In genomic region chr15:52651868-52652267, GRCh38 we compare ENCODE assay signal across 8 cellular contexts. TPM values are rescaled to one million over a fixed set of nuclear protein-coding genes. Genes with fewer than 3 reads are reported as not detected.
DNase-seq lines count a peak whose midpoint lies in the region; ATAC-seq and TF ChIP-seq lines count a peak whose summit lies in the region.

No MANE protein-coding gene starts in this region.

- H3K36me3 ChIP-seq in HUES6 (ENCODE audit: control insufficient read depth, insufficient read depth, low read length) (no peaks in the 10 kb centered on the region), SK-N-SH (replicated peaks in 1 of 2; ENCODE audit: control insufficient read depth in 1 of 2, insufficient read depth in 2 of 2, low read length in 1 of 2) (peaks cover 0 to 14% of the 10 kb centered on the region in 2 experiments), right atrium auricular region (no peaks in the 10 kb centered on the region)

- H3F3A ChIP-seq in SK-N-SH (replicated peaks; ENCODE audit: insufficient read depth), result peaks cover 12% of the 10 kb centered on the region

- TF ChIP-seq EP300 in SK-N-SH (IDR thresholded peaks at IDR 0.05; ENCODE audit: borderline replicate concordance in 1 of 2, low read depth in 1 of 2, low read length in 1 of 2), result peak in 1 of 2 experiments; percentile 89; a peak in 3 of 4 replicates

- H4K20me1 ChIP-seq in SK-N-SH (ENCODE audit: insufficient read depth), result no peaks in the 10 kb centered on the region

- peak overlapping the region; percentile 84 for H2AFZ ChIP-seq in SK-N-SH (ENCODE audit: low read depth)

- H3K4me3 ChIP-seq in AG04449 (ENCODE audit: low read depth, low read length), result peak overlapping the region; percentile 41
- 0 out of 2 replicates have a peak overlapping the region, but pooled peaks have one; percentile 24 for H3K4me3 ChIP-seq in HUES6 (ENCODE audit: low read depth, low read length)
- peak overlapping the region; percentile 54 to 64 for H3K4me3 ChIP-seq in SK-N-SH (ENCODE audit: low read depth in 2 of 2, low read length in 1 of 2)
- H3K4me3 ChIP-seq in right atrium auricular region, result peak overlapping the region; percentile 8 to 31

- H3K4me2 ChIP-seq in SK-N-SH, result peak overlapping the region; percentile 75

- H3K9ac ChIP-seq in HUES6 (ENCODE audit: low read length) (no peak overlapping the region), SK-N-SH (peak overlapping the region; percentile 70)

- TF ChIP-seq RAD21 in SK-N-SH (IDR thresholded peaks at IDR 0.05; ENCODE audit: low read length), result no peak

- H3K27ac ChIP-seq in HUES6 (ENCODE audit: low read depth, low read length), result no peak overlapping the region
- peak overlapping the region; percentile 81 to 98 for H3K27ac ChIP-seq in SK-N-SH (ENCODE audit: low read depth in 2 of 2, low read length in 1 of 2)
- H3K27ac ChIP-seq in right atrium auricular region, result peak overlapping the region; percentile 59 to 68

- TF ChIP-seq CTCF in AG04449 (IDR thresholded peaks at IDR 0.05; ENCODE audit: insufficient read depth, low read length, missing control alignments), result no peak
- TF ChIP-seq CTCF in SK-N-SH (IDR thresholded peaks at IDR 0.05), result no peak
- TF ChIP-seq CTCF in right atrium auricular region (IDR thresholded peaks at IDR 0.05), result no peak

- 0% methylated on average over 8 of the region's 8 CpGs for WGBS in SK-N-SH (ENCODE audit: low lambda C conversion rate)

- H3K4me1 ChIP-seq in HUES6 (ENCODE audit: control insufficient read depth, insufficient read depth, low read length), result peaks cover 11% of the 10 kb centered on the region; the same call in 1 of the 2 replicates
- H3K4me1 ChIP-seq in SK-N-SH (ENCODE audit: control insufficient read depth in 1 of 2, insufficient read depth in 2 of 2, low read depth in 1 of 2, low read length in 1 of 2), result peaks cover 17 to 18% of the 10 kb centered on the region in 2 experiments; a peak in 3 of 4 replicates
- H3K4me1 ChIP-seq in right atrium auricular region, result peaks cover 0 to 59% of the 10 kb centered on the region in 2 donors

- ATAC-seq in GM19395 (IDR thresholded peaks at IDR 0.05; ENCODE audit: unreplicated experiment), result peak; percentile 97
- no peak for ATAC-seq in GM21528 (IDR thresholded peaks at IDR 0.05; ENCODE audit: low FRiP score, unreplicated experiment)

- CTCF ChIA-PET in AG04449 (lab: Yijun Ruan, JAX) (interaction anchor here (1.1 kb wide), 1 partner anchor 9 kb away, joined by 6 read pairs; no protein-coding TSS in a partner anchor), SK-N-SH (lab: Yijun Ruan, JAX) (interaction anchor here (0.6 to 1.7 kb wide), 5 partner anchors 24 to 395 kb away, joined by 3 to 4 read pairs (median 3); no protein-coding TSS in a partner anchor)

- intact Hi-C loops in posterior vena cava (cut with DNase I), result no loop called here

- H3K9me3 ChIP-seq in HUES6 (ENCODE audit: control insufficient read depth, insufficient read depth, low read depth, low read length) (no peaks in the 10 kb centered on the region), SK-N-SH (no peaks in the 10 kb centered on the region), right atrium auricular region (no peaks in the 10 kb centered on the region)

- POLR2A ChIA-PET in AG04449 (lab: Yijun Ruan, JAX) (interaction anchor here (1.9 kb wide), 1 partner anchor 9 kb away, joined by 8 read pairs; no protein-coding TSS in a partner anchor), SK-N-SH (lab: Yijun Ruan, JAX) (interaction anchor here (0.8 kb wide), 1 partner anchor 27 kb away, joined by 5 read pairs; the partner anchor contains the start of gene ATOSA)

- DNase-seq in AG04449 (ENCODE audit: low read depth, low spot score) (peak; percentile 61), SK-N-SH (peak; percentile 71), astrocyte of the hippocampus (ENCODE audit: low read depth, low spot score) (peak; percentile 94), right atrium auricular region (ENCODE audit: low spot score) (peak; percentile 74), posterior vena cava (ENCODE audit: low spot score) (peak; percentile 81)

- no peaks in the 10 kb centered on the region for H3K9me2 ChIP-seq in SK-N-SH

- H3K79me2 ChIP-seq in SK-N-SH (ENCODE audit: insufficient read depth), result no peaks in the 10 kb centered on the region

- H3K27me3 ChIP-seq in HUES6 (ENCODE audit: control insufficient read depth, insufficient read depth, low read length) (no peaks in the 10 kb centered on the region), SK-N-SH (ENCODE audit: insufficient read depth) (no peaks in the 10 kb centered on the region), right atrium auricular region (no peaks in the 10 kb centered on the region)

TF ChIP-seq in SK-N-SH, 30 proteins besides CTCF, POLR2A, EP300 and RAD21:
- TF ChIP-seq RCOR1 (IDR thresholded peaks at IDR 0.05; ENCODE audit: low read length), result no peak; the same call in 1 of the 2 replicates
- peak; percentile 71 for TF ChIP-seq POLR2AphosphoS5 (IDR thresholded peaks at IDR 0.05; ENCODE audit: low read depth, low read length)
- TF ChIP-seq ELF1 (IDR thresholded peaks at IDR 0.05), result peak; percentile 23; the same call in 1 of the 2 replicates
- TF ChIP-seq FOXJ3 (CRISPR knock-in tag; IDR thresholded peaks at IDR 0.05), result no peak
- peak; percentile 73; the same call in 1 of the 2 replicates for TF ChIP-seq SIN3A (IDR thresholded peaks at IDR 0.05; ENCODE audit: borderline replicate concordance, low read depth, low read length)
- TF ChIP-seq MXI1 (IDR thresholded peaks at IDR 0.05; ENCODE audit: low read depth, low read length), result peak; percentile 70
- TF ChIP-seq ZBTB33 (IDR thresholded peaks at IDR 0.05; ENCODE audit: borderline replicate concordance, low read depth), result no peak
- TF ChIP-seq TAF1 (IDR thresholded peaks at IDR 0.05; ENCODE audit: borderline replicate concordance, low read depth, low read length), result 0 out of 2 replicates have a peak, but pooled peaks have one; percentile 33
- TF ChIP-seq GABPA (IDR thresholded peaks at IDR 0.05; ENCODE audit: low read depth), result no peak; the same call in 1 of the 2 replicates
- TF ChIP-seq TCF12 (IDR thresholded peaks at IDR 0.05), result 0 out of 2 replicates have a peak, but pooled peaks have one; percentile 3
- peak; percentile 22; the same call in 1 of the 2 replicates for TF ChIP-seq NFIC (IDR thresholded peaks at IDR 0.05; ENCODE audit: borderline replicate concordance)
- peak; percentile 75 for TF ChIP-seq CHD2 (IDR thresholded peaks at IDR 0.05; ENCODE audit: low read length, partially characterized antibody)
- TF ChIP-seq RXRA (IDR thresholded peaks at IDR 0.05; ENCODE audit: borderline replicate concordance, low read depth), result no peak
- TF ChIP-seq, protein P1, sequence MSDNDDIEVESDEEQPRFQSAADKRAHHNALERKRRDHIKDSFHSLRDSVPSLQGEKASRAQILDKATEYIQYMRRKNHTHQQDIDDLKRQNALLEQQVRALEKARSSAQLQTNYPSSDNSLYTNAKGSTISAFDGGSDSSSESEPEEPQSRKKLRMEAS (IDR thresholded peaks at IDR 0.05; ENCODE audit: low read depth), result peak; percentile 60
- TF ChIP-seq RFX5 (IDR thresholded peaks at IDR 0.05; ENCODE audit: low read length), result peak; percentile 98
- peak; percentile 41; the same call in 1 of the 2 replicates for TF ChIP-seq IRF3 (IDR thresholded peaks at IDR 0.05; ENCODE audit: low read depth, low read length)
- TF ChIP-seq GATA2 (CRISPR knock-in tag; IDR thresholded peaks at IDR 0.05), result no peak
- TF ChIP-seq PBX3 (IDR thresholded peaks at IDR 0.05), result peak; percentile 22; the same call in 1 of the 2 replicates
TF ChIP-seq in SK-N-SH: peak in this region for 12.

RNA-seq across cellular contexts. Expression of gene ATOSA, which starts 27.3 kb away (rescaled TPM):
- 7.4 and 10.9 TPM in 2 replicates for polyA plus RNA-seq in SK-N-SH (2012; rRNA removed)
- polyA plus RNA-seq in SK-N-SH (2012; cell fraction: cytosol; rRNA removed), result 8.2 and 9.2 TPM in 2 replicates
- polyA plus RNA-seq in SK-N-SH (2012; cell fraction: nucleus; rRNA removed), result 23.1 and 33.3 TPM in 2 replicates
- total RNA-seq in right atrium auricular region (10 to 100 TPM; 21.6 to 36.7 TPM), posterior vena cava (10 to 100 TPM; 32.6 to 36.1 TPM)
